Comparison of ENCODE assay signal across 1 cellular context in the genomic region with DNA sequence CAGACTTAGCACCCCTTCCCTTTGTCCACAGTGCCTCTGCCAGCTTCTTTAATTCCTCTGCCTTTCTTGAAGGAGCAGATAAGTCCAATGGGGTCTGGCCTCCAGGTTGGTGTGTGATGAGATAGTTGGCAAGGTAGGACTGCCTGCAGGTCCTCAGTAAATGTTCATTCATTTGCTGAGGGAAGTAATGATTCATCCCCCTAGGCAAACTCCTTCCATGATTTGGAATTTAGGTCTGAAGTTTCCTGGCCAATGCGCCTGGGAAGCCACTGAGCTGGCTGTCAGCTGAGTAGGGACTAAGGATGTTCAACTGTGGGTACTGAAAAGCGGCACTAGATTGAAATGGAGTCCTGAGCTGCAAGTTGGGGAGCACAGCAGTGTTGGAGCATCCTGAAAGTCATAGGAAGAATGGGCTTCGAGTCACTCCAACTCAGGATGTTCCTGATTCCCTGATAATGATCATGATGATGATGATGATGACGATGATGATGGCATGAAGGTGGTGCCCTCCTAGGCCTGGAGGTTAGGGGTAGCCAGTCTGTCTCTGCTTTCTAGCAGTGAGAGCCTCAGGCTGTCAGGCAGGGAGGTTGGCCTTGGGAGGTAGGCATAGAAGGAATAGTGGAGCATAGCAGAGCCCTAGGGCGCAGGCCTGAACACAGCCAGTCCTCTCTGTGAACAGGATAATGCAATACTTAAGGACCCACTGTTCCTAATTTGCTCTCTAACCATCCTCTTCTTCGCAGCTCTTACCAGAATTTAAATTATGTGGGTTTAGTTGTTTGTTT.
TF ChIP-seq lines count a peak whose summit lies in the region.

No MANE protein-coding gene starts in this region.

TF ChIP-seq in WTC11, 78 proteins besides CTCF, POLR2A, EP300 and RAD21:
- no peak for TF ChIP-seq AR (CRISPR knock-in tag; IDR thresholded peaks at IDR 0.05)
- TF ChIP-seq RORB (CRISPR knock-in tag; IDR thresholded peaks at IDR 0.05): no peak
- TF ChIP-seq, protein P1, sequence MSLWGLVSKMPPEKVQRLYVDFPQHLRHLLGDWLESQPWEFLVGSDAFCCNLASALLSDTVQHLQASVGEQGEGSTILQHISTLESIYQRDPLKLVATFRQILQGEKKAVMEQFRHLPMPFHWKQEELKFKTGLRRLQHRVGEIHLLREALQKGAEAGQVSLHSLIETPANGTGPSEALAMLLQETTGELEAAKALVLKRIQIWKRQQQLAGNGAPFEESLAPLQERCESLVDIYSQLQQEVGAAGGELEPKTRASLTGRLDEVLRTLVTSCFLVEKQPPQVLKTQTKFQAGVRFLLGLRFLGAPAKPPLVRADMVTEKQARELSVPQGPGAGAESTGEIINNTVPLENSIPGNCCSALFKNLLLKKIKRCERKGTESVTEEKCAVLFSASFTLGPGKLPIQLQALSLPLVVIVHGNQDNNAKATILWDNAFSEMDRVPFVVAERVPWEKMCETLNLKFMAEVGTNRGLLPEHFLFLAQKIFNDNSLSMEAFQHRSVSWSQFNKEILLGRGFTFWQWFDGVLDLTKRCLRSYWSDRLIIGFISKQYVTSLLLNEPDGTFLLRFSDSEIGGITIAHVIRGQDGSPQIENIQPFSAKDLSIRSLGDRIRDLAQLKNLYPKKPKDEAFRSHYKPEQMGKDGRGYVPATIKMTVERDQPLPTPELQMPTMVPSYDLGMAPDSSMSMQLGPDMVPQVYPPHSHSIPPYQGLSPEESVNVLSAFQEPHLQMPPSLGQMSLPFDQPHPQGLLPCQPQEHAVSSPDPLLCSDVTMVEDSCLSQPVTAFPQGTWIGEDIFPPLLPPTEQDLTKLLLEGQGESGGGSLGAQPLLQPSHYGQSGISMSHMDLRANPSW (CRISPR knock-in tag; conservative IDR thresholded peaks at IDR 0.05; ENCODE audit: low read depth): no peak
- TF ChIP-seq, protein P2, sequence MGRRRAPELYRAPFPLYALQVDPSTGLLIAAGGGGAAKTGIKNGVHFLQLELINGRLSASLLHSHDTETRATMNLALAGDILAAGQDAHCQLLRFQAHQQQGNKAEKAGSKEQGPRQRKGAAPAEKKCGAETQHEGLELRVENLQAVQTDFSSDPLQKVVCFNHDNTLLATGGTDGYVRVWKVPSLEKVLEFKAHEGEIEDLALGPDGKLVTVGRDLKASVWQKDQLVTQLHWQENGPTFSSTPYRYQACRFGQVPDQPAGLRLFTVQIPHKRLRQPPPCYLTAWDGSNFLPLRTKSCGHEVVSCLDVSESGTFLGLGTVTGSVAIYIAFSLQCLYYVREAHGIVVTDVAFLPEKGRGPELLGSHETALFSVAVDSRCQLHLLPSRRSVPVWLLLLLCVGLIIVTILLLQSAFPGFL (CRISPR knock-in tag; IDR thresholded peaks at IDR 0.05; ENCODE audit: borderline replicate concordance): no peak
- TF ChIP-seq ZBTB21 (CRISPR knock-in tag; IDR thresholded peaks at IDR 0.05; ENCODE audit: borderline replicate concordance): no peak
- TF ChIP-seq, protein P3, sequence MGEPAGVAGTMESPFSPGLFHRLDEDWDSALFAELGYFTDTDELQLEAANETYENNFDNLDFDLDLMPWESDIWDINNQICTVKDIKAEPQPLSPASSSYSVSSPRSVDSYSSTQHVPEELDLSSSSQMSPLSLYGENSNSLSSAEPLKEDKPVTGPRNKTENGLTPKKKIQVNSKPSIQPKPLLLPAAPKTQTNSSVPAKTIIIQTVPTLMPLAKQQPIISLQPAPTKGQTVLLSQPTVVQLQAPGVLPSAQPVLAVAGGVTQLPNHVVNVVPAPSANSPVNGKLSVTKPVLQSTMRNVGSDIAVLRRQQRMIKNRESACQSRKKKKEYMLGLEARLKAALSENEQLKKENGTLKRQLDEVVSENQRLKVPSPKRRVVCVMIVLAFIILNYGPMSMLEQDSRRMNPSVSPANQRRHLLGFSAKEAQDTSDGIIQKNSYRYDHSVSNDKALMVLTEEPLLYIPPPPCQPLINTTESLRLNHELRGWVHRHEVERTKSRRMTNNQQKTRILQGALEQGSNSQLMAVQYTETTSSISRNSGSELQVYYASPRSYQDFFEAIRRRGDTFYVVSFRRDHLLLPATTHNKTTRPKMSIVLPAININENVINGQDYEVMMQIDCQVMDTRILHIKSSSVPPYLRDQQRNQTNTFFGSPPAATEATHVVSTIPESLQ (CRISPR knock-in tag; IDR thresholded peaks at IDR 0.05): no peak
- TF ChIP-seq AFF4 (CRISPR knock-in tag; IDR thresholded peaks at IDR 0.05; ENCODE audit: borderline replicate concordance): no peak
- no peak for TF ChIP-seq CREB1 (CRISPR knock-in tag; IDR thresholded peaks at IDR 0.05)
